In the genomic region with DNA sequence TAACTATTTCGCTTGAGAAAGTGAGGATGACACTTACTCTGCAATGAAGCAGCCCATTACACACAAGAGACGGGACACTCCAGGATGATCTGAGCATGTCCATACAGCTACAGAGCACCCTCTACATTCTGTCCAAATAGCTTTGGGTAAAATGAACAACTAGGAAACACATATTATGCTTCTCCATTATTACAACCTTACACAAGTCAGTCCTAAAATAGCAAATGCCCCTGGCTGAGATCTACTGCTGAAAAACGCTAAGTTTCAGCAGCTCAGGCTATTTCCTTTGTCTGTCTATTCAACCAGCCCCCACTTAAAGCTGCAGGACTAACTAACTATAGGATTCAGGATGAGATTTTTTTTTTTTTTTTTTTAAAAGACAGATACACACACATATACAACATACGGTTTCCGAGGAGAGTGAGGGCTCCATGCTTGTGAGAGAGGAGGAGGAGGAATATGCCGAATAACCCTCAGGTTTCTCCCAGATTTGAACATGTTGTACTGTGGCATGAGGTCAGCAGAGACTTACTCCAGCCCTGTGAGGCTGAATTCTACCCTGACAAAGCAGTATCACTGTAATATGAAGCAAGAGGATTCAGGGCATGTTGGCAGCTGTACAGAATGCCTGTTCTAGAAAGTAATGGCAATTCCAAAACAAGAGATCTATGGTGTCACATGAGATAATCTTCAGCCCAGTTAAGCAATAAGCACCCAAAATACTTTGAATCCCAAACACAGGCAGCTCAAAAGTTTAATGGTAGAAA, we compare ENCODE assay signal across 9 cellular contexts.
DNase-seq lines count a peak whose midpoint lies in the region; ATAC-seq and TF ChIP-seq lines count a peak whose summit lies in the region.
"Had no signal": no experiment of that assay in that cellular context is flagged by ENCODE, and none has a peak within 500 bp of the region (broad histone marks: within the 10 kb centered on the region; RNA-seq: fewer than 3 reads in every experiment).

No MANE protein-coding gene starts in this region.

- no peak overlapping the region for H3K9ac ChIP-seq in neuronal stem cell (ENCODE audit: low read depth, low read length, poor library complexity)

- TF ChIP-seq CTCF in RWPE2 (IDR thresholded peaks at IDR 0.05; ENCODE audit: poor library complexity, severe bottlenecking) (no peak), fibroblast of villous mesenchyme (IDR thresholded peaks at IDR 0.05; ENCODE audit: insufficient read depth, low read depth, low read length) (no peak)

- no peaks in the 10 kb centered on the region for H3K79me2 ChIP-seq in ACC112 (ENCODE audit: control insufficient read depth, insufficient read depth, low read length, unreplicated experiment)

- no peak overlapping the region for H3K23ac ChIP-seq in neuronal stem cell (ENCODE audit: low read depth, low read length, poor library complexity)

- peak overlapping the region; percentile 66 for H3K27ac ChIP-seq in ACC112 (ENCODE audit: low read depth, low read length)
- peak overlapping the region; percentile 38 for H3K27ac ChIP-seq in RWPE2 (ENCODE audit: poor library complexity, severe bottlenecking)
- peak overlapping the region; percentile 28 for H3K27ac ChIP-seq in neuronal stem cell (replicated peaks; ENCODE audit: low read length)

- no peak overlapping the region for H2BK120ac ChIP-seq in neuronal stem cell (ENCODE audit: low read depth, low read length)

- H2AFZ ChIP-seq in ACC112 (ENCODE audit: low read length, unreplicated experiment) (no peak overlapping the region), neuronal stem cell (ENCODE audit: low read length) (peak overlapping the region; percentile 60)

- H3K4me1 ChIP-seq in ACC112 (ENCODE audit: control insufficient read depth, insufficient read depth, low read length, unreplicated experiment) (peaks cover 21% of the 10 kb centered on the region), RWPE2 (ENCODE audit: insufficient read depth, poor library complexity, severe bottlenecking) (peaks cover 36% of the 10 kb centered on the region), neuronal stem cell (ENCODE audit: control insufficient read depth in 2 of 2, insufficient read depth in 1 of 2, low read depth in 1 of 2, low read length in 2 of 2) (peaks cover 12 to 19% of the 10 kb centered on the region in 2 donors)

- H3K36me3 ChIP-seq in ACC112 (ENCODE audit: insufficient read depth, low read length): no peaks in the 10 kb centered on the region
- H3K36me3 ChIP-seq in RWPE2 (ENCODE audit: low read depth): peaks cover 6% of the 10 kb centered on the region
- H3K36me3 ChIP-seq in neuronal stem cell (replicated peaks in 1 of 2; ENCODE audit: control insufficient read depth in 2 of 2, insufficient read depth in 2 of 2, low read length in 2 of 2): no peaks in the 10 kb centered on the region

- DNase-seq in RWPE2 (ENCODE audit: low spot score): no peak
- peak; percentile 88 for DNase-seq in fibroblast of villous mesenchyme (ENCODE audit: low read depth)
- DNase-seq in neuronal stem cell (ENCODE audit: low spot score): no peak
- DNase-seq in activated T-cell treated with anti-CD3 and anti-CD28 coated beads, Interleukin-2, amount 50 U/mL, for 1 hour: no peak
- DNase-seq in NCI-H187 (lab: John Stamatoyannopoulos, UW): no peak
- no peak for DNase-seq in NCI-H1694 treated with DMSO at 0.1 percent for 48 hours (lab: John Stamatoyannopoulos, UW)
- DNase-seq in cerebellar nuclear complex (lab: John Stamatoyannopoulos, UW): no peak
- DNase-seq: activated CD4-positive, alpha-beta T cell treated with anti-CD3 and anti-CD28 coated beads for 36 hours had no signal

- no peak overlapping the region for H2AK5ac ChIP-seq in neuronal stem cell (ENCODE audit: low read depth, low read length)

- H3K14ac ChIP-seq in neuronal stem cell (ENCODE audit: low read length): no peak overlapping the region

- peak overlapping the region; percentile 59 for H3K4me3 ChIP-seq in ACC112 (ENCODE audit: low read depth, low read length)
- H3K4me3 ChIP-seq in RWPE2 (ENCODE audit: severe bottlenecking): no peak overlapping the region
- no peak overlapping the region for H3K4me3 ChIP-seq in fibroblast of villous mesenchyme (ENCODE audit: low read depth, low read length)
- H3K4me3 ChIP-seq in neuronal stem cell (ENCODE audit: low read length in 2 of 2): no peak overlapping the region

- H4K8ac ChIP-seq in neuronal stem cell (ENCODE audit: low read depth, low read length): no peak overlapping the region

- no peak overlapping the region for H3K4me2 ChIP-seq in neuronal stem cell (ENCODE audit: insufficient read depth, low read length, poor library complexity, severe bottlenecking)

- H2BK12ac ChIP-seq in neuronal stem cell (ENCODE audit: low read length): no peak overlapping the region

- ATAC-seq in RWPE2 (ENCODE audit: low read depth): peak; percentile 93
- ATAC-seq: activated CD4-positive, alpha-beta T cell treated with anti-CD3 and anti-CD28 coated beads for 36 hours had no signal

- H3K9me3 ChIP-seq in RWPE2 (ENCODE audit: severe bottlenecking) (no peaks in the 10 kb centered on the region), neuronal stem cell (replicated peaks in 1 of 2; ENCODE audit: control insufficient read depth in 2 of 2, insufficient read depth in 1 of 2, low read depth in 1 of 2, low read length in 2 of 2) (peaks cover 0 to 2% of the 10 kb centered on the region in 2 donors)

- no peaks in the 10 kb centered on the region for H3K79me1 ChIP-seq in neuronal stem cell (ENCODE audit: low read depth, low read length)

- no peak overlapping the region for H3K4ac ChIP-seq in neuronal stem cell (ENCODE audit: low read length)

- no CpG with 5 or more reads among the region's 6 CpGs for WGBS in neuronal stem cell (ENCODE audit: extremely low coverage in 2 of 2, insufficient read length in 2 of 2, insufficient replicate concordance in 1 of 2), 2 donors

- H4K91ac ChIP-seq in neuronal stem cell (ENCODE audit: low read depth, low read length, poor library complexity): no peak overlapping the region

- H2BK15ac ChIP-seq in neuronal stem cell (ENCODE audit: low read length): no peak overlapping the region

- H3K18ac ChIP-seq in neuronal stem cell (ENCODE audit: low read length): no peak overlapping the region

- no peak overlapping the region for H2BK5ac ChIP-seq in neuronal stem cell (ENCODE audit: low read length)

- H3K27me3 ChIP-seq in ACC112 (ENCODE audit: insufficient read depth, low read length) (no peaks in the 10 kb centered on the region), RWPE2 (ENCODE audit: insufficient read depth, poor library complexity, severe bottlenecking) (no peaks in the 10 kb centered on the region), neuronal stem cell (ENCODE audit: control insufficient read depth in 3 of 3, insufficient read depth in 3 of 3, low read depth in 1 of 3, low read length in 3 of 3) (no peaks in the 10 kb centered on the region)
